ENCODE assay signal across 23 cellular contexts in genomic region chr1:33626801-33627200, GRCh38.
"Had no signal": no experiment of that assay in that cellular context is flagged by ENCODE, and none has a peak within 500 bp of the region (broad histone marks: within the 10 kb centered on the region; RNA-seq: fewer than 3 reads in every experiment).

No MANE protein-coding gene starts in this region.

- H3K4me3 ChIP-seq: dorsolateral prefrontal cortex, gastroesophageal sphincter, heart left ventricle, hepatocyte, left lung, pancreas, right lobe of liver, stomach, thyroid gland had no signal

- H3K4me1 ChIP-seq: gastroesophageal sphincter, left lung, pancreas, right lobe of liver, stomach, thyroid gland had no signal

- H3K4me3 Mint-ChIP-seq: naive B cell; natural killer cell treated with Interleukin-12 subunit alpha and Interleukin-12 subunit beta and Interleukin-15 and Interleukin-18, amount 100 ng/mL, for 72 hours; neural crest cell; stimulated activated effector memory CD8-positive, alpha-beta T cell treated with anti-CD3 and anti-CD28 coated beads, Interleukin-12 subunit alpha, Interleukin-12 subunit beta, amount 100 ng/mL, for 72 hours had no signal

- H3K27me3 ChIP-seq: dorsolateral prefrontal cortex, pancreas, right lobe of liver, thyroid gland had no signal

- H3K36me3 ChIP-seq: gastroesophageal sphincter, heart left ventricle, left lung, neutrophil, pancreas, right lobe of liver, stomach, thyroid gland had no signal

- H3K4me1 Mint-ChIP-seq: naive B cell; neural crest cell; stimulated activated effector memory CD8-positive, alpha-beta T cell treated with anti-CD3 and anti-CD28 coated beads, Interleukin-12 subunit alpha, Interleukin-12 subunit beta, amount 100 ng/mL, for 72 hours had no signal

- H3K9me3 ChIP-seq: gastroesophageal sphincter, heart left ventricle, left lung, neutrophil, pancreas, stomach, thyroid gland had no signal

- H3K36me3 Mint-ChIP-seq: naive B cell; natural killer cell treated with Interleukin-12 subunit alpha and Interleukin-12 subunit beta and Interleukin-15 and Interleukin-18, amount 100 ng/mL, for 72 hours; stimulated activated effector memory CD8-positive, alpha-beta T cell treated with anti-CD3 and anti-CD28 coated beads, Interleukin-12 subunit alpha, Interleukin-12 subunit beta, amount 100 ng/mL, for 72 hours had no signal

- H3K27ac Mint-ChIP-seq: naive B cell; natural killer cell treated with Interleukin-12 subunit alpha and Interleukin-12 subunit beta and Interleukin-15 and Interleukin-18, amount 100 ng/mL, for 72 hours; stimulated activated effector memory CD8-positive, alpha-beta T cell treated with anti-CD3 and anti-CD28 coated beads, Interleukin-12 subunit alpha, Interleukin-12 subunit beta, amount 100 ng/mL, for 72 hours had no signal

- H3K9me3 Mint-ChIP-seq: naive B cell; natural killer cell treated with Interleukin-12 subunit alpha and Interleukin-12 subunit beta and Interleukin-15 and Interleukin-18, amount 100 ng/mL, for 72 hours; neural crest cell; stimulated activated effector memory CD8-positive, alpha-beta T cell treated with anti-CD3 and anti-CD28 coated beads, Interleukin-12 subunit alpha, Interleukin-12 subunit beta, amount 100 ng/mL, for 72 hours had no signal

- H3K27ac ChIP-seq: dorsolateral prefrontal cortex, gastroesophageal sphincter, heart left ventricle, hepatocyte, left lung, neutrophil, pancreas, right lobe of liver, stomach, thyroid gland had no signal

- ATAC-seq: gastroesophageal sphincter; left cardiac atrium; left lung; pancreas; right lobe of liver; stimulated activated effector memory CD8-positive, alpha-beta T cell treated with anti-CD3 and anti-CD28 coated beads, Interleukin-12 subunit alpha, Interleukin-12 subunit beta, amount 100 ng/mL, for 72 hours had no signal

- DNase-seq: cerebellar nuclear complex; dorsolateral prefrontal cortex; effector CD4-positive, alpha-beta T cell; foreskin fibroblast; heart left ventricle; left cardiac atrium; left lung; mesenchymal stem cell; naive B cell; pancreas; right lobe of liver; stimulated activated CD4-positive, alpha-beta T cell treated with anti-CD3 and anti-CD28 coated beads, Interleukin-2, amount 100 ng/mL, for 24 hours; stimulated activated CD4-positive, alpha-beta T cell treated with anti-CD3 and anti-CD28 coated beads, Interleukin-4, amount 100 ng/mL, for 24 hours; stimulated activated naive CD4-positive, alpha-beta T cell treated with Interleukin-2 at 50 U/mL for 16 hours; stomach; thyroid gland; trophoblast cell had no signal
